13 cellular contexts compared by ENCODE assay signal in genomic region chr3:100226712-100227429, GRCh38. TPM values are rescaled to one million over a fixed set of nuclear protein-coding genes. Genes with fewer than 3 reads are reported as not detected.
DNase-seq lines count a peak whose midpoint lies in the region; ATAC-seq and TF ChIP-seq lines count a peak whose summit lies in the region.
"Had no signal": no experiment of that assay in that cellular context is flagged by ENCODE, and none has a peak within 500 bp of the region (broad histone marks: within the 10 kb centered on the region; RNA-seq: fewer than 3 reads in every experiment).

No MANE protein-coding gene starts in this region.

- peaks cover 6% of the 10 kb centered on the region for H3K9me3 Mint-ChIP-seq in MCF 10A (ENCODE audit: unreplicated experiment)
- H3K9me3 Mint-ChIP-seq: activated naive CD8-positive, alpha-beta T cell treated with anti-CD3 and anti-CD28 coated beads, Interleukin-2, amount 50 U/mL, for 24 hours had no signal

- H2AFZ ChIP-seq in mammary epithelial cell (ENCODE audit: low read depth, low read length) = no peak overlapping the region

- in situ Hi-C loops in mammary epithelial cell (cut with MboI; ENCODE audit: low sequenced_read_pairs in 2 of 2) = no loop called here
- in situ Hi-C loops in transverse colon (cut with MboI; ENCODE audit: low pct_ligation_motif_present in 1 of 4, low pct_unique_long_range_greater_than_20kb in 1 of 4, low sequenced_read_pairs in 3 of 4) = loop anchor here in 1 of 4 donors (25.0 kb wide), 1 partner anchor 165 kb away; no protein-coding TSS in a partner anchor

- POLR2A ChIA-PET in MCF 10A (lab: Yijun Ruan, JAX) = no interaction called here

- no peak for ATAC-seq in GM21529 (IDR thresholded peaks at IDR 0.05; ENCODE audit: unreplicated experiment)
- ATAC-seq: activated naive CD8-positive, alpha-beta T cell treated with anti-CD3 and anti-CD28 coated beads, Interleukin-2, amount 50 U/mL, for 24 hours; naive thymus-derived CD4-positive, alpha-beta T cell had no signal

- no peaks in the 10 kb centered on the region for H3K36me3 ChIP-seq in mammary epithelial cell (ENCODE audit: insufficient read depth, low read length)
- no peaks in the 10 kb centered on the region for H3K36me3 ChIP-seq in transverse colon
- H3K36me3 ChIP-seq: upper lobe of left lung had no signal

- H3K4me3 Mint-ChIP-seq in MCF 10A (ENCODE audit: unreplicated experiment) = no peak overlapping the region
- H3K4me3 Mint-ChIP-seq: activated naive CD8-positive, alpha-beta T cell treated with anti-CD3 and anti-CD28 coated beads, Interleukin-2, amount 50 U/mL, for 24 hours; naive thymus-derived CD4-positive, alpha-beta T cell had no signal

- peak; percentile 12 for DNase-seq in MCF 10A (ENCODE audit: unreplicated experiment)
- no peak for DNase-seq in mammary epithelial cell
- DNase-seq in cardiac fibroblast (ENCODE audit: low read depth in 2 of 2) = peak; percentile 65 to 79
- DNase-seq in kidney glomerular epithelial cell (lab: John Stamatoyannopoulos, UW) = peak; percentile 55
- DNase-seq in transverse colon = no peak
- DNase-seq in nucleus accumbens (lab: John Stamatoyannopoulos, UW) = no peak
- no peak for DNase-seq in DMS 273 (lab: John Stamatoyannopoulos, UW; ENCODE audit: unreplicated experiment)
- DNase-seq: activated naive CD8-positive, alpha-beta T cell treated with anti-CD3 and anti-CD28 coated beads, Interleukin-2, amount 50 U/mL, for 24 hours; DND-41; Karpas-422; naive thymus-derived CD4-positive, alpha-beta T cell; upper lobe of left lung had no signal

- H3K36me3 Mint-ChIP-seq in MCF 10A (ENCODE audit: insufficient read depth, unreplicated experiment) = no peaks in the 10 kb centered on the region

- TF ChIP-seq POLR2A in transverse colon (IDR thresholded peaks at IDR 0.05) = no peak

- CTCF ChIA-PET in MCF 10A (lab: Yijun Ruan, JAX) = interaction anchor here (0.6 kb wide), 1 partner anchor 29 kb away, joined by 4 read pairs; no protein-coding TSS in a partner anchor
- CTCF ChIA-PET in mammary epithelial cell (lab: Charles Lee; ENCODE audit: low non-redundant PET) = no interaction called here

- H3K4me2 ChIP-seq in mammary epithelial cell (ENCODE audit: insufficient read depth, low read depth, low read length) = no peak overlapping the region

- H3K4me1 Mint-ChIP-seq in MCF 10A (ENCODE audit: insufficient read depth, unreplicated experiment) = peaks cover 6% of the 10 kb centered on the region
- H3K4me1 Mint-ChIP-seq: activated naive CD8-positive, alpha-beta T cell treated with anti-CD3 and anti-CD28 coated beads, Interleukin-2, amount 50 U/mL, for 24 hours had no signal

- no peaks in the 10 kb centered on the region for H4K20me1 ChIP-seq in mammary epithelial cell (ENCODE audit: insufficient read depth, low read length)

- no peak for TF ChIP-seq CTCF in MCF 10A (IDR thresholded peaks at IDR 0.05; ENCODE audit: unreplicated experiment)
- TF ChIP-seq CTCF in mammary epithelial cell (conservative IDR thresholded peaks at IDR 0.05 in 1 of 2, IDR thresholded peaks at IDR 0.05 in 1 of 2; ENCODE audit: extremely low read depth in 1 of 2, insufficient read depth in 1 of 2, low read depth in 1 of 2, low read length in 2 of 2) = no peak
- TF ChIP-seq CTCF in cardiac fibroblast (IDR thresholded peaks at IDR 0.05; ENCODE audit: low read depth, low read length) = no peak
- TF ChIP-seq CTCF in transverse colon (IDR thresholded peaks at IDR 0.05) = no peak

- TF ChIP-seq EP300 in transverse colon (IDR thresholded peaks at IDR 0.05; ENCODE audit: low read depth) = no peak

- H3K27ac Mint-ChIP-seq in MCF 10A (ENCODE audit: low read depth, unreplicated experiment) = no peak overlapping the region
- H3K27ac Mint-ChIP-seq: activated naive CD8-positive, alpha-beta T cell treated with anti-CD3 and anti-CD28 coated beads, Interleukin-2, amount 50 U/mL, for 24 hours; naive thymus-derived CD4-positive, alpha-beta T cell had no signal

- H3K79me2 ChIP-seq in mammary epithelial cell (ENCODE audit: insufficient read depth, low read length) = no peaks in the 10 kb centered on the region

- BruUV-seq in MCF 10A (replicated peaks; lab: Mats Ljungman, UMichigan) (no TSS peak), mammary epithelial cell (replicated peaks; lab: Mats Ljungman, UMichigan) (no TSS peak)

- H3K9ac ChIP-seq in mammary epithelial cell (ENCODE audit: insufficient read depth, low read length) = no peak overlapping the region

- H3K27me3 ChIP-seq in mammary epithelial cell (ENCODE audit: insufficient read depth, low read length) = no peaks in the 10 kb centered on the region
- no peaks in the 10 kb centered on the region for H3K27me3 ChIP-seq in transverse colon
- H3K27me3 ChIP-seq: upper lobe of left lung had no signal

- no peak overlapping the region for H3K27ac ChIP-seq in mammary epithelial cell (ENCODE audit: insufficient read depth, low read depth, low read length)
- peak overlapping the region; percentile 10 to 44 (median 16) for H3K27ac ChIP-seq in transverse colon

- intact Hi-C loops in MCF 10A (cut with micrococcal nuclease) = no loop called here
- intact Hi-C loops in mammary epithelial cell (cut with micrococcal nuclease) = no loop called here
- intact Hi-C loops in transverse colon (cut with DNase I; ENCODE audit: low total_unique reads) = no loop called here

- H3K9me3 ChIP-seq in mammary epithelial cell (replicated peaks; ENCODE audit: insufficient read depth, low read length) (no peaks in the 10 kb centered on the region), transverse colon (no peaks in the 10 kb centered on the region)
- H3K9me3 ChIP-seq: upper lobe of left lung had no signal

- no peaks in the 10 kb centered on the region for H3K27me3 Mint-ChIP-seq in MCF 10A (ENCODE audit: insufficient read depth, unreplicated experiment)
- H3K27me3 Mint-ChIP-seq: activated naive CD8-positive, alpha-beta T cell treated with anti-CD3 and anti-CD28 coated beads, Interleukin-2, amount 50 U/mL, for 24 hours had no signal

- no peaks in the 10 kb centered on the region for H3K4me1 ChIP-seq in mammary epithelial cell (ENCODE audit: insufficient read depth, low read length)
- no peaks in the 10 kb centered on the region for H3K4me1 ChIP-seq in transverse colon
- H3K4me1 ChIP-seq: upper lobe of left lung had no signal

- 68% methylated on average over 6 of the region's 6 CpGs for WGBS in mammary epithelial cell (ENCODE audit: low coverage, missing lambda C conversion rate)
- WGBS in transverse colon (ENCODE audit: low coverage in 1 of 2), 2 donors = 60 to 67% methylated on average over 3 to 6 of the region's 6 CpGs

- H3K4me3 ChIP-seq in mammary epithelial cell (replicated peaks in 1 of 3; ENCODE audit: insufficient read depth in 1 of 3, low read depth in 2 of 3, low read length in 3 of 3) (no peak overlapping the region), cardiac fibroblast (replicated peaks in 1 of 2; ENCODE audit: low read depth in 2 of 2, low read length in 2 of 2) (no peak overlapping the region), transverse colon (no peak overlapping the region)
- H3K4me3 ChIP-seq: upper lobe of left lung had no signal

- dilution Hi-C loops in mammary epithelial cell (cut with HindIII; ENCODE audit: low sequenced_read_pairs) = loop anchor here (5.0 kb wide), 1 partner anchor 65 kb away; no protein-coding TSS in a partner anchor

RNA-seq across cellular contexts. Expression of gene TBC1D23, which starts 33.9 kb away (rescaled TPM):
- total RNA-seq in MCF 10A (2022) = 34.5 and 34.8 TPM in 2 replicates
- total RNA-seq in mammary epithelial cell = 10 to 100 TPM; 54.3 to 57.1 TPM
- polyA plus RNA-seq in mammary epithelial cell = 17.8 TPM
- 17.3 TPM for polyA minus RNA-seq in mammary epithelial cell
- total RNA-seq in transverse colon = 10 to 100 TPM; 15.5 to 42.5 (median 34.5) TPM

Comparison
In these comparisons a context has a peak if more than half of its experiments do, and no peak if none do; other contexts are left out.
1. DNase-seq: peak in MCF 10A (single experiment), cardiac fibroblast (2 of 2) and kidney glomerular epithelial cell (single experiment); none in mammary epithelial cell (single experiment), transverse colon (single experiment), nucleus accumbens (0 of 56) and DMS 273 (single experiment).